Comparison of ENCODE assay signal across 24 cellular contexts in genomic region chr11:95242990-95243590, GRCh38. TPM values are rescaled to one million over a fixed set of nuclear protein-coding genes. Genes with fewer than 3 reads are reported as not detected.
DNase-seq lines count a peak whose midpoint lies in the region; ATAC-seq, FAIRE-seq and TF ChIP-seq lines count a peak whose summit lies in the region.
"Had no signal": no experiment of that assay in that cellular context is flagged by ENCODE, and none has a peak within 500 bp of the region (broad histone marks: within the 10 kb centered on the region; RNA-seq: fewer than 3 reads in every experiment).

No MANE protein-coding gene starts in this region.

- in situ Hi-C loops in GM12878 (cut with MboI) = no loop called here

- intact Hi-C loops in GM12878 (cut with micrococcal nuclease; ENCODE audit: unreplicated experiment) (no loop called here), kidney (cut with DNase I) (no loop called here), pancreas (cut with DNase I) (no loop called here), breast epithelium (cut with DNase I; ENCODE audit: low total_unique reads) (no loop called here)

- SMC1A ChIA-PET in GM12878 (lab: Charles Lee; ENCODE audit: uncharacterized antibody, unreplicated experiment) = interaction anchor here (0.6 to 6.9 kb wide), 10 partner anchors 8 to 468 kb away, joined by 3 to 91 read pairs (median 10); partner anchors contain the start of gene SESN3

- no TSS peak for BruUV-seq in GM12878 (replicated peaks; lab: Mats Ljungman, UMichigan)

- H2AFZ ChIP-seq in GM12878 (ENCODE audit: control insufficient read depth, low read depth, low read length) = peak overlapping the region; percentile 1; the same call in 1 of the 2 replicates

- H3K27me3 ChIP-seq in GM12878 (replicated peaks in 1 of 2; ENCODE audit: control insufficient read depth in 2 of 2, insufficient read depth in 2 of 2, low read length in 1 of 2) = no peaks in the 10 kb centered on the region
- no peaks in the 10 kb centered on the region for H3K27me3 ChIP-seq in pancreas
- no peaks in the 10 kb centered on the region for H3K27me3 ChIP-seq in breast epithelium
- H3K27me3 ChIP-seq: uterus had no signal

- H3K4me3 ChIP-seq in GM12878 (no peak overlapping the region), kidney (ENCODE audit: low read length in 2 of 2) (peak overlapping the region; percentile 37 to 45), pancreas (no peak overlapping the region), breast epithelium (no peak overlapping the region)
- H3K4me3 ChIP-seq: uterus had no signal

- no peak for ATAC-seq in GM12878
- no peak for ATAC-seq in pancreas
- ATAC-seq in GM18511 (IDR thresholded peaks at IDR 0.05; ENCODE audit: unreplicated experiment) = no peak
- ATAC-seq: activated CD8-positive, alpha-beta memory T cell treated with anti-CD3 and anti-CD28 coated beads, Interleukin-2, amount 10 ng/mL, durations not matched to agents 7 days and 5 days; activated T-helper 17 cell treated with anti-CD3 and anti-CD28 coated beads, Interleukin-2, amount 50 U/mL, for 72 hours; effector memory CD8-positive, alpha-beta T cell; natural killer cell; PC-3 had no signal

- FAIRE-seq in GM19239 (lab: Jason Lieb, UNC) (peak; percentile 75), GM12878 (lab: Jason Lieb, UNC) (no peak), kidney (lab: Jason Lieb, UNC) (no peak), pancreas (lab: Jason Lieb, UNC) (no peak)

- no peaks in the 10 kb centered on the region for H3K79me2 ChIP-seq in GM12878 (ENCODE audit: control insufficient read depth, insufficient read depth, low read length)

- CTCF ChIA-PET in GM12878 (lab: Yijun Ruan, JAX) = interaction anchor here (0.9 to 2.5 kb wide), 8 partner anchors 8 to 466 kb away, joined by 3 to 14 read pairs (median 4); no protein-coding TSS in a partner anchor

- no peak for TF ChIP-seq POLR2A in GM12878 (IDR thresholded peaks at IDR 0.05; ENCODE audit: low read depth, low read length)
- no peak for TF ChIP-seq POLR2A in breast epithelium (IDR thresholded peaks at IDR 0.05)

- H3K9ac ChIP-seq in GM12878 (ENCODE audit: control insufficient read depth, insufficient read depth, low read length) (no peak overlapping the region), kidney (ENCODE audit: low read length in 2 of 2) (no peak overlapping the region)

- POLR2A ChIA-PET in GM12878 (lab: Charles Lee) = interaction anchor here (0.6 to 4.4 kb wide), 3 partner anchors 12 to 22 kb away, joined by 4 to 60 read pairs (median 55); partner anchors contain the start of gene SESN3

- no peaks in the 10 kb centered on the region for H4K20me1 ChIP-seq in GM12878 (ENCODE audit: control insufficient read depth, insufficient read depth)

- H3K36me3 ChIP-seq in GM12878 (ENCODE audit: control insufficient read depth in 2 of 2, insufficient read depth in 2 of 2, low read length in 1 of 2) (no peaks in the 10 kb centered on the region), kidney (ENCODE audit: control insufficient read depth in 1 of 2, insufficient read depth in 2 of 2, low read length in 2 of 2) (no peaks in the 10 kb centered on the region), pancreas (no peaks in the 10 kb centered on the region), breast epithelium (no peaks in the 10 kb centered on the region)
- H3K36me3 ChIP-seq: uterus had no signal

- no peak overlapping the region for H3K4me2 ChIP-seq in GM12878 (ENCODE audit: control insufficient read depth, insufficient read depth)

- WGBS in GM12878 (ENCODE audit: insufficient coverage, insufficient replicate concordance, low lambda C conversion rate, missing lambda C conversion rate) = 88% methylated on average over 3 of the region's 4 CpGs
- 81 to 85% methylated on average over 4 of the region's 4 CpGs for WGBS in pancreas, 2 donors

- DNase-seq in GM19239 (ENCODE audit: insufficient read length, low spot score) (no peak), GM12878 (ENCODE audit: low read depth, low spot score) (no peak), kidney (no peak), pancreas (no peak), SK-N-DZ (ENCODE audit: low spot score) (no peak), NCI-H2081 (lab: John Stamatoyannopoulos, UW) (no peak), breast epithelium (ENCODE audit: low spot score in 2 of 2) (no peak)
- DNase-seq: ACHN; activated CD4-positive, alpha-beta T cell treated with anti-CD3 and anti-CD28 coated beads for 48 hours; activated CD8-positive, alpha-beta memory T cell treated with anti-CD3 and anti-CD28 coated beads, Interleukin-2, amount 10 ng/mL, durations not matched to agents 7 days and 5 days; effector memory CD8-positive, alpha-beta T cell; GDM1; HCEC 1CT; mesendoderm; natural killer cell; NCI-H187 treated with DMSO at 0.1 percent for 48 hours; NCI-H226; NCI-H82; PC-3; SHP77 treated with DMSO at 0.1 percent for 48 hours; uterus had no signal

- no peak for TF ChIP-seq RAD21 in GM12878 (IDR thresholded peaks at IDR 0.05; ENCODE audit: insufficient read depth, low read depth, low read length)

- H3K27ac ChIP-seq in GM12878 (ENCODE audit: control insufficient read depth, insufficient read depth) (no peak overlapping the region), kidney (ENCODE audit: low read depth in 2 of 2, low read length in 2 of 2) (peak overlapping the region in 1 of 2 donors; percentile 20), pancreas (peak overlapping the region in 3 of 4 donors; percentile 31 to 67 (median 57)), breast epithelium (no peak overlapping the region)
- H3K27ac ChIP-seq: C4-2B had no signal

- RAD21 ChIA-PET in GM12878 (lab: Charles Lee; ENCODE audit: unreplicated experiment) = interaction anchor here (0.6 to 9.8 kb wide), 9 partner anchors 11 to 472 kb away, joined by 3 to 115 read pairs (median 4); partner anchors contain the start of gene SESN3

- H3K4me1 ChIP-seq in GM12878 (ENCODE audit: control insufficient read depth, insufficient read depth, low read length) = peaks cover 9% of the 10 kb centered on the region; the same call in 1 of the 2 replicates
- H3K4me1 ChIP-seq in kidney (ENCODE audit: control insufficient read depth in 1 of 2, insufficient read depth in 1 of 2, low read depth in 1 of 2, low read length in 2 of 2) = peaks cover 4 to 13% of the 10 kb centered on the region in 2 donors
- H3K4me1 ChIP-seq in pancreas = no peaks in the 10 kb centered on the region
- H3K4me1 ChIP-seq in breast epithelium = no peaks in the 10 kb centered on the region
- H3K4me1 ChIP-seq: uterus had no signal

- H3K9me3 ChIP-seq in GM12878 (replicated peaks; ENCODE audit: control insufficient read depth, insufficient read depth, low read length) (no peaks in the 10 kb centered on the region), kidney (ENCODE audit: control insufficient read depth in 1 of 2, low read length in 2 of 2) (no peaks in the 10 kb centered on the region), pancreas (no peaks in the 10 kb centered on the region), breast epithelium (no peaks in the 10 kb centered on the region)
- H3K9me3 ChIP-seq: uterus had no signal

- TF ChIP-seq EP300 in GM12878 (IDR thresholded peaks at IDR 0.05; ENCODE audit: borderline replicate concordance in 1 of 2, control insufficient read depth in 1 of 2, low read depth in 2 of 2, low read length in 2 of 2) = no peak

- TF ChIP-seq CTCF in GM12878 (IDR thresholded peaks at IDR 0.05 in 2 of 3, conservative IDR thresholded peaks at IDR 0.05 in 1 of 3; ENCODE audit: control insufficient read depth in 2 of 3, extremely low read depth in 1 of 3, insufficient read depth in 1 of 3, low read depth in 3 of 3, low read length in 3 of 3) = no peak
- no peak for TF ChIP-seq CTCF in kidney (IDR thresholded peaks at IDR 0.05; ENCODE audit: borderline replicate concordance, extremely low read depth, insufficient read depth)
- TF ChIP-seq CTCF in pancreas (IDR thresholded peaks at IDR 0.05) = no peak
- TF ChIP-seq CTCF in breast epithelium (IDR thresholded peaks at IDR 0.05) = no peak

TF ChIP-seq in GM12878, 131 proteins besides CTCF, POLR2A, EP300 and RAD21 (continues in another document):
- TF ChIP-seq ZNF24 (IDR thresholded peaks at IDR 0.05) (no peak), HCFC1 (IDR thresholded peaks at IDR 0.05; ENCODE audit: low read length) (no peak), MTA2 (IDR thresholded peaks at IDR 0.05; ENCODE audit: low read depth) (no peak), FOXK2 (IDR thresholded peaks at IDR 0.05) (no peak), MYB (IDR thresholded peaks at IDR 0.05; ENCODE audit: borderline replicate concordance, low read depth, low read length) (no peak)

RNA-seq across cellular contexts. Expression of gene SESN3, which starts 12.1 kb away (rescaled TPM):
- total RNA-seq in GM12878 (2013; cell fraction: nucleolus; rRNA removed) = 21.9 and 24.4 TPM in 2 replicates
- 4.6 and 6.2 TPM in 2 replicates for total RNA-seq in GM12878 (2014; rRNA removed)
- total RNA-seq in GM12878 (2014; rRNA removed; fragmentation: Illumina TruSeq; extraction: Trizol) = 4.3 and 5.3 TPM in 2 replicates
- total RNA-seq in GM12878 (2021) = 6.4 and 6.7 TPM in 2 replicates
- 0.16 TPM for polyA plus RNA-seq in GM12878 (2011; ENCODE audit: low read depth)
- 4.3 and 7.0 TPM in 2 replicates for polyA plus RNA-seq in GM12878 (2011; rRNA removed)
- 1.4 and 1.5 TPM in 2 replicates for polyA plus RNA-seq in GM12878 (2011; cell fraction: cytosol; rRNA removed)
- polyA plus RNA-seq in GM12878 (2011; cell fraction: nucleus; rRNA removed) = 4.3 and 5.0 TPM in 2 replicates
- polyA plus RNA-seq in GM12878 (2012) = 0.19 and 0.34 TPM in 2 replicates
- polyA plus RNA-seq in GM12878 (2014; fragmentation: Illumina TruSeq; extraction: Trizol) = 3.8 and 4.5 TPM in 2 replicates
- polyA plus RNA-seq in GM12878 (2014; fragmentation: Nextera tagmentation; extraction: Ambion mirVana) = 1 to 10 TPM in 1 of 2 experiments, under 1 TPM in 1; 0.68 to 1.5 TPM
- polyA plus RNA-seq in GM12878 (2014; rRNA removed) = 1.8 and 2.2 TPM in 2 replicates
- under 1 TPM; 0.64 to 0.71 TPM for polyA plus RNA-seq in GM12878 (2016; fragmentation: Nextera tagmentation; extraction: Ambion mirVana)
- 6.3 and 10.2 TPM in 2 replicates for polyA minus RNA-seq in GM12878 (2011; rRNA and poly(A)+ RNA removed)
- polyA minus RNA-seq in GM12878 (2011; cell fraction: cytosol; rRNA and poly(A)+ RNA removed) = 1.9 and 4.1 TPM in 2 replicates
- 4.7 and 7.5 TPM in 2 replicates for polyA minus RNA-seq in GM12878 (2011; cell fraction: nucleus; rRNA and poly(A)+ RNA removed)
- 50.1 TPM for total RNA-seq in kidney
- polyA plus RNA-seq in kidney (ENCODE audit: insufficient read depth, low read depth, low replicate concordance) = 5.1 TPM
- 10 to 100 TPM in 3 of 6 donors, 1 to 10 TPM in 3; 3.3 to 26.8 (median 10.3) TPM for total RNA-seq in pancreas
- polyA plus RNA-seq in pancreas = 1 to 10 TPM; 1.6 to 3.4 TPM
- 68.9 and 69.5 TPM in 2 replicates for polyA plus RNA-seq in SK-N-DZ (2014; cell fraction: cytosol; rRNA removed)
- polyA plus RNA-seq in SK-N-DZ (2014; cell fraction: nucleus; rRNA removed) = 61.2 and 74.5 TPM in 2 replicates
- 10 to 100 TPM; 28.2 to 98.1 (median 39.7) TPM for total RNA-seq in breast epithelium

Comparison
In these comparisons a context has a peak if more than half of its experiments do, and no peak if none do; other contexts are left out.
1. H3K27ac ChIP-seq: peak in pancreas (3 of 4); none in GM12878 (single experiment) and breast epithelium (0 of 2).
2. H3K4me3 ChIP-seq: peak in kidney (2 of 2); none in GM12878 (single experiment), pancreas (0 of 4) and breast epithelium (0 of 3).